Comparison of ENCODE assay signal across 1 cellular context in genomic region chr20:41617931-41618806, GRCh38.
TF ChIP-seq lines count a peak whose summit lies in the region.

A gene with protein sequence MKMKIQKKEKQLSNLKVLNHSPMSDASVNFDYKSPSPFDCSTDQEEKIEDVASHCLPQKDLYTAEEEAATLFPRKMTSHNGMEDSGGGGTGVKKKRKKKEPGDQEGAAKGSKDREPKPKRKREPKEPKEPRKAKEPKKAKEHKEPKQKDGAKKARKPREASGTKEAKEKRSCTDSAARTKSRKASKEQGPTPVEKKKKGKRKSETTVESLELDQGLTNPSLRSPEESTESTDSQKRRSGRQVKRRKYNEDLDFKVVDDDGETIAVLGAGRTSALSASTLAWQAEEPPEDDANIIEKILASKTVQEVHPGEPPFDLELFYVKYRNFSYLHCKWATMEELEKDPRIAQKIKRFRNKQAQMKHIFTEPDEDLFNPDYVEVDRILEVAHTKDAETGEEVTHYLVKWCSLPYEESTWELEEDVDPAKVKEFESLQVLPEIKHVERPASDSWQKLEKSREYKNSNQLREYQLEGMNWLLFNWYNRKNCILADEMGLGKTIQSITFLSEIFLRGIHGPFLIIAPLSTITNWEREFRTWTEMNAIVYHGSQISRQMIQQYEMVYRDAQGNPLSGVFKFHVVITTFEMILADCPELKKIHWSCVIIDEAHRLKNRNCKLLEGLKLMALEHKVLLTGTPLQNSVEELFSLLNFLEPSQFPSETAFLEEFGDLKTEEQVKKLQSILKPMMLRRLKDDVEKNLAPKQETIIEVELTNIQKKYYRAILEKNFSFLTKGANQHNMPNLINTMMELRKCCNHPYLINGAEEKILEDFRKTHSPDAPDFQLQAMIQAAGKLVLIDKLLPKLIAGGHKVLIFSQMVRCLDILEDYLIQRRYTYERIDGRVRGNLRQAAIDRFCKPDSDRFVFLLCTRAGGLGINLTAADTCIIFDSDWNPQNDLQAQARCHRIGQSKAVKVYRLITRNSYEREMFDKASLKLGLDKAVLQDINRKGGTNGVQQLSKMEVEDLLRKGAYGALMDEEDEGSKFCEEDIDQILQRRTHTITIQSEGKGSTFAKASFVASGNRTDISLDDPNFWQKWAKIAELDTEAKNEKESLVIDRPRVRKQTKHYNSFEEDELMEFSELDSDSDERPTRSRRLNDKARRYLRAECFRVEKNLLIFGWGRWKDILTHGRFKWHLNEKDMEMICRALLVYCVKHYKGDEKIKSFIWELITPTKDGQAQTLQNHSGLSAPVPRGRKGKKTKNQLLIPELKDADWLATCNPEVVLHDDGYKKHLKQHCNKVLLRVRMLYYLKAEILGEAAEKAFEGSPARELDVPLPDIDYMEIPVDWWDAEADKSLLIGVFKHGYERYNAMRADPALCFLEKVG (N-terminal part only) (minus strand): TSS chr20:41618377. CDS start chr20:41551337, 67,040 bp downstream.

TF ChIP-seq in WTC11, 78 proteins besides CTCF, POLR2A, EP300 and RAD21 (continued from another document):
- TF ChIP-seq, protein P1, sequence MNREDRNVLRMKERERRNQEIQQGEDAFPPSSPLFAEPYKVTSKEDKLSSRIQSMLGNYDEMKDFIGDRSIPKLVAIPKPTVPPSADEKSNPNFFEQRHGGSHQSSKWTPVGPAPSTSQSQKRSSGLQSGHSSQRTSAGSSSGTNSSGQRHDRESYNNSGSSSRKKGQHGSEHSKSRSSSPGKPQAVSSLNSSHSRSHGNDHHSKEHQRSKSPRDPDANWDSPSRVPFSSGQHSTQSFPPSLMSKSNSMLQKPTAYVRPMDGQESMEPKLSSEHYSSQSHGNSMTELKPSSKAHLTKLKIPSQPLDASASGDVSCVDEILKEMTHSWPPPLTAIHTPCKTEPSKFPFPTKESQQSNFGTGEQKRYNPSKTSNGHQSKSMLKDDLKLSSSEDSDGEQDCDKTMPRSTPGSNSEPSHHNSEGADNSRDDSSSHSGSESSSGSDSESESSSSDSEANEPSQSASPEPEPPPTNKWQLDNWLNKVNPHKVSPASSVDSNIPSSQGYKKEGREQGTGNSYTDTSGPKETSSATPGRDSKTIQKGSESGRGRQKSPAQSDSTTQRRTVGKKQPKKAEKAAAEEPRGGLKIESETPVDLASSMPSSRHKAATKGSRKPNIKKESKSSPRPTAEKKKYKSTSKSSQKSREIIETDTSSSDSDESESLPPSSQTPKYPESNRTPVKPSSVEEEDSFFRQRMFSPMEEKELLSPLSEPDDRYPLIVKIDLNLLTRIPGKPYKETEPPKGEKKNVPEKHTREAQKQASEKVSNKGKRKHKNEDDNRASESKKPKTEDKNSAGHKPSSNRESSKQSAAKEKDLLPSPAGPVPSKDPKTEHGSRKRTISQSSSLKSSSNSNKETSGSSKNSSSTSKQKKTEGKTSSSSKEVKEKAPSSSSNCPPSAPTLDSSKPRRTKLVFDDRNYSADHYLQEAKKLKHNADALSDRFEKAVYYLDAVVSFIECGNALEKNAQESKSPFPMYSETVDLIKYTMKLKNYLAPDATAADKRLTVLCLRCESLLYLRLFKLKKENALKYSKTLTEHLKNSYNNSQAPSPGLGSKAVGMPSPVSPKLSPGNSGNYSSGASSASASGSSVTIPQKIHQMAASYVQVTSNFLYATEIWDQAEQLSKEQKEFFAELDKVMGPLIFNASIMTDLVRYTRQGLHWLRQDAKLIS (CRISPR knock-in tag; IDR thresholded peaks at IDR 0.05; ENCODE audit: borderline replicate concordance), result no peak
- TF ChIP-seq ZNF671 (CRISPR knock-in tag; IDR thresholded peaks at IDR 0.05) (no peak), ZNF317 (CRISPR knock-in tag; IDR thresholded peaks at IDR 0.05; ENCODE audit: borderline replicate concordance, low read depth) (no peak), ZNF121 (CRISPR knock-in tag; IDR thresholded peaks at IDR 0.05) (no peak), NR2C2 (CRISPR knock-in tag; IDR thresholded peaks at IDR 0.05) (no peak), GTF2I (CRISPR knock-in tag; conservative IDR thresholded peaks at IDR 0.05) (no peak), TEAD4 (CRISPR knock-in tag; IDR thresholded peaks at IDR 0.05) (no peak), USF2 (CRISPR knock-in tag; IDR thresholded peaks at IDR 0.05) (no peak), MLX (CRISPR knock-in tag; IDR thresholded peaks at IDR 0.05) (no peak), FOXJ3 (CRISPR knock-in tag; IDR thresholded peaks at IDR 0.05; ENCODE audit: borderline replicate concordance) (no peak), RELA (CRISPR knock-in tag; IDR thresholded peaks at IDR 0.05; ENCODE audit: borderline replicate concordance) (no peak), CREM (CRISPR knock-in tag; IDR thresholded peaks at IDR 0.05) (no peak), TP53 (CRISPR knock-in tag; IDR thresholded peaks at IDR 0.05) (no peak)
- TF ChIP-seq, protein P2, sequence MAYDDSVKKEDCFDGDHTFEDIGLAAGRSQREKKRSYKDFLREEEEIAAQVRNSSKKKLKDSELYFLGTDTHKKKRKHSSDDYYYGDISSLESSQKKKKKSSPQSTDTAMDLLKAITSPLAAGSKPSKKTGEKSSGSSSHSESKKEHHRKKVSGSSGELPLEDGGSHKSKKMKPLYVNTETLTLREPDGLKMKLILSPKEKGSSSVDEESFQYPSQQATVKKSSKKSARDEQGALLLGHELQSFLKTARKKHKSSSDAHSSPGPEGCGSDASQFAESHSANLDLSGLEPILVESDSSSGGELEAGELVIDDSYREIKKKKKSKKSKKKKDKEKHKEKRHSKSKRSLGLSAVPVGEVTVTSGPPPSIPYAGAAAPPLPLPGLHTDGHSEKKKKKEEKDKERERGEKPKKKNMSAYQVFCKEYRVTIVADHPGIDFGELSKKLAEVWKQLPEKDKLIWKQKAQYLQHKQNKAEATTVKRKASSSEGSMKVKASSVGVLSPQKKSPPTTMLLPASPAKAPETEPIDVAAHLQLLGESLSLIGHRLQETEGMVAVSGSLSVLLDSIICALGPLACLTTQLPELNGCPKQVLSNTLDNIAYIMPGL (CRISPR knock-in tag; IDR thresholded peaks at IDR 0.05), result no peak
- TF ChIP-seq, protein P3, sequence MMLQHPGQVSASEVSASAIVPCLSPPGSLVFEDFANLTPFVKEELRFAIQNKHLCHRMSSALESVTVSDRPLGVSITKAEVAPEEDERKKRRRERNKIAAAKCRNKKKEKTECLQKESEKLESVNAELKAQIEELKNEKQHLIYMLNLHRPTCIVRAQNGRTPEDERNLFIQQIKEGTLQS (CRISPR knock-in tag; conservative IDR thresholded peaks at IDR 0.05), result no peak
